8 cellular contexts compared by ENCODE assay signal in the genomic region with DNA sequence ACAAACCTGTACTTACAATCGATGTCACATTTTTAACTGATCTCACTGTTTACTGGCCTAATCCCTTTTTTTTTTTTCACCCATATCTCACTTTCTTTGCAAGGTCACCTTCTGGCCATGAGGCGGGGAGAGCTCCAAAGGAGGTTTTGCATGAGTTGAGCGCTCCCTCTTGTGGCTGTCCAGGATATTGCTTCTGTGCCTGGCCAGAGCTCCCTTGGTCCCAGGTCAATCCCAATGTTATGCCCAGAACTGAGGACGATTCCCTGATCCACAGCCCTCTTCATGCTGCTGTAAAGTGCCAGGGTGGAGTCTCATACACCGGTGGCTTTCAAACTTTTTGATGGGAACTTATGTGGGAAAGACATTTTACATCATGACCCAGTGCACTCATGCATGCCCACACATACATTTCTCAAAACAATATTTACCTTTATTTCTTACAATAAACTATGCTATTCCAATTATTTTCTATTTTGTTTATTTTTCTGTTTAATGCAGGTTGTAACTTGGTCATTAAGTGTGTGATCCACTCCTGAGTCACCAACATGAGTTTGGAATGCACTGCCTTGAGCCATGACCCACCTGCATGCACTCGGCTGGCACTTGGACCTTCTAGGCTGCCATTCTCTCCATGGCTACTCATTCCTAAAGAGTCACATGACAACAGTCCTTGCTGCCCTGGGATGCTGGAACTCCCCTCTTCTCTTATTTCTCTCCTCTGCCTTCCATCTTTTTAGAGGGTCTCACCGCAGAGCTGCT. TPM values are rescaled to one million over a fixed set of nuclear protein-coding genes. Genes with fewer than 3 reads are reported as not detected.
A peak's percentile ranks its signal among the peaks of the same experiment; 100 is the strongest.
DNase-seq lines count a peak whose midpoint lies in the region; ATAC-seq and TF ChIP-seq lines count a peak whose summit lies in the region.

No MANE protein-coding gene starts in this region.

- H3K4me1 Mint-ChIP-seq in CD4-positive, alpha-beta T cell (ENCODE audit: low read depth), result no peaks in the 10 kb centered on the region

- H3K36me3 Mint-ChIP-seq in CD4-positive, alpha-beta T cell (ENCODE audit: low read depth), result no peaks in the 10 kb centered on the region
- H3K36me3 Mint-ChIP-seq in activated naive CD4-positive, alpha-beta T cell treated with anti-CD3 and anti-CD28 coated beads, Interleukin-2, amount 50 U/mL, for 72 hours, result no peaks in the 10 kb centered on the region

- no peak overlapping the region for H3K4me3 Mint-ChIP-seq in CD4-positive, alpha-beta T cell

- CTCF ChIA-PET in CD4-positive, alpha-beta T cell (lab: Charles Lee), result interaction anchor here (0.6 to 3.1 kb wide), 14 partner anchors 9 to 1464 kb away, joined by 3 to 75 read pairs (median 4); no protein-coding TSS in a partner anchor

- H3K4me1 ChIP-seq in psoas muscle, result no peaks in the 10 kb centered on the region

- H3K27me3 ChIP-seq in CD4-positive, alpha-beta T cell (ENCODE audit: control insufficient read depth, insufficient read depth, low read length), result peaks cover 5% of the 10 kb centered on the region
- H3K27me3 ChIP-seq in psoas muscle (ENCODE audit: insufficient read depth in 3 of 3, low read length in 2 of 3), result peaks cover 0 to 4% (median 2%) of the 10 kb centered on the region in 3 donors

- TF ChIP-seq POLR2A in NB4 (IDR thresholded peaks at IDR 0.05; ENCODE audit: extremely low read depth, insufficient read length), result no peak

- peak; percentile 39 to 71 (median 50) for DNase-seq in CD4-positive, alpha-beta T cell
- DNase-seq in NB4 (ENCODE audit: low read depth) (peak; percentile 65), cardiac septum (ENCODE audit: low spot score) (peak; percentile 86), psoas muscle (peak; percentile 70 to 82)
- DNase-seq in activated naive CD4-positive, alpha-beta T cell treated with anti-CD3 and anti-CD28 coated beads, Interleukin-2, amount 50 U/mL, for 72 hours (ENCODE audit: low spot score in 2 of 2), result peak; percentile 63 to 76

- H3K9me3 ChIP-seq in CD4-positive, alpha-beta T cell (ENCODE audit: control insufficient read depth, low read length), result no peaks in the 10 kb centered on the region
- H3K9me3 ChIP-seq in psoas muscle, result no peaks in the 10 kb centered on the region

- WGBS in psoas muscle, 3 donors, result 28 to 31% (median 29%) methylated on average over 7 of the region's 7 CpGs

- H3K36me3 ChIP-seq in psoas muscle (ENCODE audit: insufficient read depth in 1 of 2, low read depth in 1 of 2), result no peaks in the 10 kb centered on the region

- no peak overlapping the region for H3K27ac ChIP-seq in CD4-positive, alpha-beta T cell (ENCODE audit: low read depth, low read length)
- no peak overlapping the region for H3K27ac ChIP-seq in psoas muscle

- peaks cover 62% of the 10 kb centered on the region for H3K27me3 Mint-ChIP-seq in CD4-positive, alpha-beta T cell

- ATAC-seq in CD4-positive, alpha-beta T cell (ENCODE audit: poor library complexity), result no peak
- ATAC-seq in GM21723 (IDR thresholded peaks at IDR 0.05; ENCODE audit: unreplicated experiment) (peak; percentile 86), SK-N-SH treated with all-trans-retinoic acid at 6 μM for 48 hours (peak; percentile 99), psoas muscle (peak; percentile 86 to 98 (median 90)), HG03521 (IDR thresholded peaks at IDR 0.05; ENCODE audit: unreplicated experiment) (no peak)
- peak; percentile 61 to 78 for ATAC-seq in activated naive CD4-positive, alpha-beta T cell treated with anti-CD3 and anti-CD28 coated beads, Interleukin-2, amount 50 U/mL, for 72 hours

- TF ChIP-seq CTCF in CD4-positive, alpha-beta T cell (IDR thresholded peaks at IDR 0.05), result peak; percentile 94
- TF ChIP-seq CTCF in NB4 (IDR thresholded peaks at IDR 0.05; ENCODE audit: low read depth, low read length) (peak; percentile 75), psoas muscle (IDR thresholded peaks at IDR 0.05) (peak; percentile 95)

- intact Hi-C loops in CD4-positive, alpha-beta T cell (cut with DNase I, micrococcal nuclease), result loop anchor here (1.0 to 10.0 kb wide), 4 partner anchors 361 to 835 kb away; a partner anchor contains a TSS
- intact Hi-C loops in cardiac septum (cut with DNase I), result loop anchor here (1.0 to 5.0 kb wide), 4 partner anchors 35 to 461 kb away; no protein-coding TSS in a partner anchor
- intact Hi-C loops in psoas muscle (cut with DNase I), result loop anchor here (1.0 to 5.0 kb wide), 6 partner anchors 35 to 461 kb away; no protein-coding TSS in a partner anchor

- no peaks in the 10 kb centered on the region for H3K9me3 Mint-ChIP-seq in CD4-positive, alpha-beta T cell
- H3K9me3 Mint-ChIP-seq in activated naive CD4-positive, alpha-beta T cell treated with anti-CD3 and anti-CD28 coated beads, Interleukin-2, amount 50 U/mL, for 72 hours, result peaks cover 0 to 3% of the 10 kb centered on the region in 2 donors

- no peak overlapping the region for H3K27ac Mint-ChIP-seq in CD4-positive, alpha-beta T cell
- no peak overlapping the region for H3K27ac Mint-ChIP-seq in activated naive CD4-positive, alpha-beta T cell treated with anti-CD3 and anti-CD28 coated beads, Interleukin-2, amount 50 U/mL, for 72 hours

- POLR2A ChIA-PET in CD4-positive, alpha-beta T cell (lab: Charles Lee), result interaction anchor here (1.0 kb wide), 1 partner anchor 360 kb away, joined by 11 read pairs; no protein-coding TSS in a partner anchor

- H3K4me3 ChIP-seq in NB4 (ENCODE audit: low read depth, low read length), result no peak overlapping the region
- H3K4me3 ChIP-seq in psoas muscle, result no peak overlapping the region

TF ChIP-seq in SK-N-SH treated with all-trans-retinoic acid at 6 μM for 48 hours, 23 proteins besides CTCF, POLR2A, EP300 and RAD21 (continues in another document):
- TF ChIP-seq ISL1 (CRISPR knock-in tag; IDR thresholded peaks at IDR 0.05) (no peak), ZNF70 (CRISPR knock-in tag; IDR thresholded peaks at IDR 0.05) (no peak), BACH2 (CRISPR knock-in tag; IDR thresholded peaks at IDR 0.05; ENCODE audit: borderline replicate concordance) (no peak), ZNF565 (CRISPR knock-in tag; conservative IDR thresholded peaks at IDR 0.05; ENCODE audit: low read depth) (no peak), RARB (CRISPR knock-in tag; IDR thresholded peaks at IDR 0.05) (no peak), ZFP30 (CRISPR knock-in tag; IDR thresholded peaks at IDR 0.05) (no peak), ZC3H10 (CRISPR knock-in tag; IDR thresholded peaks at IDR 0.05) (no peak), TOX (CRISPR knock-in tag; IDR thresholded peaks at IDR 0.05; ENCODE audit: borderline replicate concordance) (no peak), CSDC2 (CRISPR knock-in tag; IDR thresholded peaks at IDR 0.05) (no peak)
- TF ChIP-seq, protein P1, sequence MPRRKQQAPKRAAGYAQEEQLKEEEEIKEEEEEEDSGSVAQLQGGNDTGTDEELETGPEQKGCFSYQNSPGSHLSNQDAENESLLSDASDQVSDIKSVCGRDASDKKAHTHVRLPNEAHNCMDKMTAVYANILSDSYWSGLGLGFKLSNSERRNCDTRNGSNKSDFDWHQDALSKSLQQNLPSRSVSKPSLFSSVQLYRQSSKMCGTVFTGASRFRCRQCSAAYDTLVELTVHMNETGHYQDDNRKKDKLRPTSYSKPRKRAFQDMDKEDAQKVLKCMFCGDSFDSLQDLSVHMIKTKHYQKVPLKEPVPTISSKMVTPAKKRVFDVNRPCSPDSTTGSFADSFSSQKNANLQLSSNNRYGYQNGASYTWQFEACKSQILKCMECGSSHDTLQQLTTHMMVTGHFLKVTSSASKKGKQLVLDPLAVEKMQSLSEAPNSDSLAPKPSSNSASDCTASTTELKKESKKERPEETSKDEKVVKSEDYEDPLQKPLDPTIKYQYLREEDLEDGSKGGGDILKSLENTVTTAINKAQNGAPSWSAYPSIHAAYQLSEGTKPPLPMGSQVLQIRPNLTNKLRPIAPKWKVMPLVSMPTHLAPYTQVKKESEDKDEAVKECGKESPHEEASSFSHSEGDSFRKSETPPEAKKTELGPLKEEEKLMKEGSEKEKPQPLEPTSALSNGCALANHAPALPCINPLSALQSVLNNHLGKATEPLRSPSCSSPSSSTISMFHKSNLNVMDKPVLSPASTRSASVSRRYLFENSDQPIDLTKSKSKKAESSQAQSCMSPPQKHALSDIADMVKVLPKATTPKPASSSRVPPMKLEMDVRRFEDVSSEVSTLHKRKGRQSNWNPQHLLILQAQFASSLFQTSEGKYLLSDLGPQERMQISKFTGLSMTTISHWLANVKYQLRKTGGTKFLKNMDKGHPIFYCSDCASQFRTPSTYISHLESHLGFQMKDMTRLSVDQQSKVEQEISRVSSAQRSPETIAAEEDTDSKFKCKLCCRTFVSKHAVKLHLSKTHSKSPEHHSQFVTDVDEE (CRISPR knock-in tag; IDR thresholded peaks at IDR 0.05), result no peak
- TF ChIP-seq, protein P2, sequence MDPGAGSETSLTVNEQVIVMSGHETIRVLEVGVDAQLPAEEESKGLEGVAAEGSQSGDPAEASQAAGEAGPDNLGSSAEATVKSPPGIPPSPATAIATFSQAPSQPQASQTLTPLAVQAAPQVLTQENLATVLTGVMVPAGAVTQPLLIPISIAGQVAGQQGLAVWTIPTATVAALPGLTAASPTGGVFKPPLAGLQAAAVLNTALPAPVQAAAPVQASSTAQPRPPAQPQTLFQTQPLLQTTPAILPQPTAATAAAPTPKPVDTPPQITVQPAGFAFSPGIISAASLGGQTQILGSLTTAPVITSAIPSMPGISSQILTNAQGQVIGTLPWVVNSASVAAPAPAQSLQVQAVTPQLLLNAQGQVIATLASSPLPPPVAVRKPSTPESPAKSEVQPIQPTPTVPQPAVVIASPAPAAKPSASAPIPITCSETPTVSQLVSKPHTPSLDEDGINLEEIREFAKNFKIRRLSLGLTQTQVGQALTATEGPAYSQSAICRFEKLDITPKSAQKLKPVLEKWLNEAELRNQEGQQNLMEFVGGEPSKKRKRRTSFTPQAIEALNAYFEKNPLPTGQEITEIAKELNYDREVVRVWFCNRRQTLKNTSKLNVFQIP (CRISPR knock-in tag; IDR thresholded peaks at IDR 0.05; ENCODE audit: borderline replicate concordance, low read depth), result no peak

RNA-seq across cellular contexts. Expression of a gene that starts 9.6 kb away (rescaled TPM):
- not detected for total RNA-seq in CD4-positive, alpha-beta T cell
- not detected for total RNA-seq in activated naive CD4-positive, alpha-beta T cell treated with anti-CD3 and anti-CD28 coated beads, Interleukin-2, amount 50 U/mL, for 72 hours
- total RNA-seq in cardiac septum (not detected), psoas muscle (not detected)
- under 1 TPM in 2 of 3 donors, not detected in 1; 0.23 to 0.85 TPM for polyA plus RNA-seq in psoas muscle

RNA-seq across cellular contexts. Expression of a gene that starts 22.5 kb away (rescaled TPM):
- total RNA-seq in CD4-positive, alpha-beta T cell, result not detected
- total RNA-seq in activated naive CD4-positive, alpha-beta T cell treated with anti-CD3 and anti-CD28 coated beads, Interleukin-2, amount 50 U/mL, for 72 hours, result not detected
- total RNA-seq in cardiac septum, result not detected
- total RNA-seq in psoas muscle, result 1 to 10 TPM in 1 of 4 donors, under 1 TPM in 2, not detected in 1; 0.21 to 4.0 (median 0.32) TPM
- under 1 TPM in 2 of 3 donors, not detected in 1; 0.08 to 0.66 TPM for polyA plus RNA-seq in psoas muscle

Comparison
In these comparisons a context has a peak if more than half of its experiments do, and no peak if none do; other contexts are left out.
1. ATAC-seq: peak in GM21723 (single experiment), SK-N-SH treated with all-trans-retinoic acid at 6 μM for 48 hours (single experiment), activated naive CD4-positive, alpha-beta T cell treated with anti-CD3 and anti-CD28 coated beads, Interleukin-2, amount 50 U/mL, for 72 hours (2 of 2) and psoas muscle (4 of 4); none in CD4-positive, alpha-beta T cell (single experiment) and HG03521 (single experiment).
2. Peak in every context shown above with its lines, with median percentiles within 50 percentile points of each other: DNase-seq and CTCF ChIP-seq.